In genomic region chr19:10290876-10291553, GRCh38 we compare ENCODE assay signal across 8 cellular contexts. TPM values are rescaled to one million over a fixed set of nuclear protein-coding genes. Genes with fewer than 3 reads are reported as not detected.
DNase-seq lines count a peak whose midpoint lies in the region; ATAC-seq and TF ChIP-seq lines count a peak whose summit lies in the region.

No MANE protein-coding gene starts in this region.

- peak overlapping the region; percentile 51 for H3K4me3 ChIP-seq in HAP-1
- peak overlapping the region; percentile 11 to 36 (median 15) for H3K4me3 ChIP-seq in right lobe of liver

- in situ Hi-C loops in HAP-1 (cut with MboI; ENCODE audit: low sequenced_read_pairs) = no loop called here

- peak; percentile 10 for TF ChIP-seq POLR2A in right lobe of liver (IDR thresholded peaks at IDR 0.05)

- H3K36me3 ChIP-seq in HAP-1 (replicated peaks) = peaks cover 10% of the 10 kb centered on the region
- peaks cover 0 to under 1% (median under 1%) of the 10 kb centered on the region in 4 donors for H3K36me3 ChIP-seq in right lobe of liver

- H3K27ac ChIP-seq in right lobe of liver = no peak overlapping the region

- H3K9me3 ChIP-seq in HAP-1 = no peaks in the 10 kb centered on the region
- no peaks in the 10 kb centered on the region for H3K9me3 ChIP-seq in right lobe of liver

- TF ChIP-seq CTCF in right lobe of liver (IDR thresholded peaks at IDR 0.05) = no peak

- DNase-seq in AG20443 (ENCODE audit: low spot score) (peak; percentile 66), HAP-1 (ENCODE audit: low spot score in 2 of 2) (peak; percentile 55 to 89), T-helper 1 cell (peak in 3 of 5 donors; percentile 32 to 57 (median 35)), right lobe of liver (peak in 1 of 3 donors; percentile 64), NCI-H1694 (lab: John Stamatoyannopoulos, UW) (no peak)
- DNase-seq in central memory CD4-positive, alpha-beta T cell = peak; percentile 24
- DNase-seq in stimulated activated naive CD4-positive, alpha-beta T cell treated with Interleukin-2 at 50 U/mL for 16 hours (lab: John Stamatoyannopoulos, UW) = peak; percentile 33

- intact Hi-C loops in right lobe of liver (cut with DNase I) = no loop called here

- 1% methylated on average over 17 of the region's 57 CpGs for WGBS in right lobe of liver (ENCODE audit: insufficient coverage, low coverage, low lambda C conversion rate, missing lambda C conversion rate)

- peak in 3 of 4 donors; percentile 14 to 23 (median 18) for ATAC-seq in right lobe of liver
- no peak for ATAC-seq in HG03135 (IDR thresholded peaks at IDR 0.05; ENCODE audit: unreplicated experiment)

- no peaks in the 10 kb centered on the region for H3K27me3 ChIP-seq in HAP-1 (ENCODE audit: low read depth)
- H3K27me3 ChIP-seq in right lobe of liver = peaks cover 15 to 34% of the 10 kb centered on the region in 2 donors

- peaks cover 14% of the 10 kb centered on the region for H3K4me1 ChIP-seq in HAP-1
- H3K4me1 ChIP-seq in right lobe of liver = peaks cover 0 to 56% (median 6%) of the 10 kb centered on the region in 4 donors

RNA-seq across cellular contexts. Expression of gene ICAM5, which starts 1.3 kb away (rescaled TPM):
- under 1 TPM in 3 of 6 experiments, not detected in 3; 0.06 to 0.27 (median 0.24) TPM for total RNA-seq in right lobe of liver

RNA-seq across cellular contexts. Expression of gene ICAM4, which starts 4.3 kb away (rescaled TPM):
- total RNA-seq in right lobe of liver = 1 to 10 TPM in 1 of 6 experiments, under 1 TPM in 2, not detected in 3; 0.62 to 1.6 (median 0.80) TPM

RNA-seq across cellular contexts. Expression of gene ZGLP1, which starts 18.6 kb away (rescaled TPM):
- 1 to 10 TPM in 5 of 6 experiments, under 1 TPM in 1; 0.62 to 4.4 (median 1.5) TPM for total RNA-seq in right lobe of liver

RNA-seq across cellular contexts. Expression of gene ICAM1, which starts 20.1 kb away (rescaled TPM):
- total RNA-seq in right lobe of liver = 100 to 1,000 TPM in 1 of 6 experiments, 10 to 100 TPM in 4, 1 to 10 TPM in 1; 4.6 to 186 (median 38.5) TPM

RNA-seq across cellular contexts. Expression of gene FDX2, which starts 24.8 kb away (rescaled TPM):
- 10 to 100 TPM in 4 of 6 experiments, 1 to 10 TPM in 2; 8.9 to 17.1 (median 10.7) TPM for total RNA-seq in right lobe of liver
